ENCODE assay signal across 16 cellular contexts in the genomic region with DNA sequence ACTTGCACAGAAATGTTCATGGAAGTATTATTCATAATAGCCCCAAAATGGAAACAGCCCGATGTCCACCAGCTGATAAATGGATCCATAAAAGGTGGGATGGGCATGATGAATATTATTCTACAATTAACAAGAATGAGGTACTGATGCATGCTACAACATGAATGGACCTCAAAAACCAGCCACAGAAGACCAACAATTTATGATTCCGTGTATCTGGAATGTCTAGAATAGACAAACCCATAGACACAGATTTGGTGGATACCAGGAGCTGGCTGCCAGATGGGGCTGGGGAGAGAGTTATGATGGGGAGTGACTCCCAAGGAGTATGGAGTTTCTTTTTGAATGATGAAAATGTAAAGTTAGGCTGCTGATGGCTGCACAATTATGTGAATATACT. TPM values are rescaled to one million over a fixed set of nuclear protein-coding genes. Genes with fewer than 3 reads are reported as not detected.
DNase-seq lines count a peak whose midpoint lies in the region; ATAC-seq and TF ChIP-seq lines count a peak whose summit lies in the region.
"Had no signal": no experiment of that assay in that cellular context is flagged by ENCODE, and none has a peak within 500 bp of the region (broad histone marks: within the 10 kb centered on the region; RNA-seq: fewer than 3 reads in every experiment).

No MANE protein-coding gene starts in this region.

- peak overlapping the region; percentile 6; the same call in 1 of the 2 replicates for H3K23ac ChIP-seq in IMR-90 (ENCODE audit: low read depth, low read length)

- H4K5ac ChIP-seq in IMR-90 (ENCODE audit: low read depth, low read length) = no peak overlapping the region

- peak overlapping the region; percentile 90; the same call in 1 of the 2 replicates for H2BK20ac ChIP-seq in IMR-90 (ENCODE audit: low read depth, low read length)

- POLR2A ChIA-PET in IMR-90 (lab: Charles Lee; ENCODE audit: unreplicated experiment) = interaction anchor here (0.5 kb wide), 1 partner anchor 342 kb away, joined by 3 read pairs; no protein-coding TSS in a partner anchor
- POLR2A ChIA-PET in HEK293T (lab: Yijun Ruan, JAX) = interaction anchor here (1.7 kb wide), 1 partner anchor 11 kb away, joined by 6 read pairs; the partner anchor contains the start of gene NAGLU

- no peak for TF ChIP-seq RAD21 in IMR-90 (IDR thresholded peaks at IDR 0.05; ENCODE audit: low read length)

- TF ChIP-seq CTCF in IMR-90 (conservative IDR thresholded peaks at IDR 0.05; ENCODE audit: low read depth, low read length) (no peak), esophagus muscularis mucosa (IDR thresholded peaks at IDR 0.05) (no peak)

- H3K27me3 ChIP-seq in IMR-90 (ENCODE audit: control insufficient read depth, insufficient read depth, low read length) = no peaks in the 10 kb centered on the region
- no peaks in the 10 kb centered on the region for H3K27me3 ChIP-seq in esophagus muscularis mucosa
- H3K27me3 ChIP-seq: testis had no signal

- H3K18ac ChIP-seq in IMR-90 (ENCODE audit: low read depth, low read length) = peak overlapping the region; percentile 19; the same call in 1 of the 2 replicates

- in situ Hi-C loops in IMR-90 (cut with MboI; ENCODE audit: low sequenced_read_pairs) = loop anchor here (5.0 to 10.0 kb wide), 2 partner anchors 98 to 300 kb away; no protein-coding TSS in a partner anchor

- peak overlapping the region; percentile 92; the same call in 1 of the 2 replicates for H3K4ac ChIP-seq in IMR-90 (ENCODE audit: low read depth, low read length)

- H4K91ac ChIP-seq in IMR-90 (ENCODE audit: insufficient read depth, low read depth, low read length) = peak overlapping the region; percentile 31; the same call in 1 of the 2 replicates

- peak overlapping the region; percentile 81; the same call in 1 of the 2 replicates for H3K14ac ChIP-seq in IMR-90 (replicated peaks; ENCODE audit: low read depth, low read length)

- no peak for TF ChIP-seq POLR2A in IMR-90 (IDR thresholded peaks at IDR 0.05; ENCODE audit: low read depth, low read length)
- no peak for TF ChIP-seq POLR2A in esophagus muscularis mucosa (IDR thresholded peaks at IDR 0.05; ENCODE audit: low read depth)

- BruUV-seq in IMR-90 (replicated peaks; lab: Mats Ljungman, UMichigan) = no TSS peak

- H3K27ac ChIP-seq in IMR-90 (ENCODE audit: insufficient read depth, low read length) (no peak overlapping the region; the same call in 1 of the 2 replicates), esophagus muscularis mucosa (replicated peaks in 1 of 4) (peak overlapping the region; percentile 94 to 98 (median 96))

- no CpG with 5 or more reads among the region's 2 CpGs for WGBS in IMR-90 (ENCODE audit: extremely low coverage in 2 of 2, insufficient read length in 1 of 2), 2 experiments
- whole genome bisulfite sequencing in esophagus muscularis mucosa = 52% methylated on average over 2 of the region's 2 CpGs

- H3K4me1 ChIP-seq in IMR-90 (ENCODE audit: control insufficient read depth, insufficient read depth, low read length) = peaks cover 37% of the 10 kb centered on the region
- peaks cover 41 to 80% (median 74%) of the 10 kb centered on the region in 4 donors for H3K4me1 ChIP-seq in esophagus muscularis mucosa

- CTCF ChIA-PET in IMR-90 (lab: Yijun Ruan, JAX) = interaction anchor here (0.9 kb wide), 1 partner anchor 344 kb away, joined by 3 read pairs; the partner anchor contains the start of gene KCNH4
- CTCF ChIA-PET in HEK293T (lab: Yijun Ruan, JAX) = no interaction called here

- H4K20me1 ChIP-seq in IMR-90 (ENCODE audit: insufficient read depth, low read length) = no peaks in the 10 kb centered on the region

- H4K8ac ChIP-seq in IMR-90 (ENCODE audit: low read depth in 2 of 2, low read length in 2 of 2) = peak overlapping the region; percentile 30 to 47

- H3K79me1 ChIP-seq in IMR-90 (ENCODE audit: low read depth in 1 of 2, low read length in 2 of 2) = peaks cover 9 to 37% of the 10 kb centered on the region in 2 experiments; a peak in 3 of 4 replicates

- ATAC-seq in IMR-90 (ENCODE audit: low read depth) = peak; percentile 28
- ATAC-seq: activated CD8-positive, alpha-beta T cell treated with anti-CD3 and anti-CD28 coated beads for 36 hours had no signal

- dilution Hi-C loops in IMR-90 (cut with HindIII; ENCODE audit: low sequenced_read_pairs, unreplicated experiment) = no loop called here

- no peak overlapping the region for H2AFZ ChIP-seq in IMR-90 (replicated peaks; ENCODE audit: low read length, poor library complexity)

- peaks cover 28% of the 10 kb centered on the region for H3K9me1 ChIP-seq in IMR-90 (ENCODE audit: insufficient read depth, low read length)

- peak overlapping the region; percentile 44; the same call in 2 of the 3 replicates for H2BK15ac ChIP-seq in IMR-90 (ENCODE audit: low read depth, low read length)

- DNase-seq in AG20443 (ENCODE audit: low spot score) (peak; percentile 48), IMR-90 (peak; percentile 89), esophagus muscularis mucosa (ENCODE audit: extremely low spot score) (no peak), posterior vena cava (ENCODE audit: low spot score) (peak; percentile 26), HEK293T (ENCODE audit: extremely low spot score) (no peak), cerebellum (ENCODE audit: low spot score) (no peak), islet precursor cell (no peak), middle frontal gyrus (ENCODE audit: extremely low spot score, low spot score) (no peak)
- DNase-seq: activated CD8-positive, alpha-beta T cell treated with anti-CD3 and anti-CD28 coated beads for 36 hours; CD4-positive, CD25-positive, alpha-beta regulatory T cell; mesendoderm; NCI-H2081 treated with DMSO at 0.1 percent for 48 hours; NCI-H748 treated with DMSO at 0.1 percent for 48 hours; nucleus accumbens; SHP77; testis had no signal

- H3K4me3 ChIP-seq in IMR-90 (ENCODE audit: insufficient read depth, low read depth, low read length) (no peak overlapping the region), esophagus muscularis mucosa (no peak overlapping the region)
- H3K4me3 ChIP-seq: testis had no signal

- TF ChIP-seq EP300 in esophagus muscularis mucosa (IDR thresholded peaks at IDR 0.05) = no peak

- H3K9me3 ChIP-seq in IMR-90 (ENCODE audit: control insufficient read depth, insufficient read depth, low read length) (no peaks in the 10 kb centered on the region), esophagus muscularis mucosa (no peaks in the 10 kb centered on the region)
- H3K9me3 ChIP-seq: testis had no signal

- peak overlapping the region; percentile 84 for H2BK5ac ChIP-seq in IMR-90 (ENCODE audit: low read depth, low read length, poor library complexity, severe bottlenecking)

- peak overlapping the region; percentile 57; the same call in 1 of the 2 replicates for H2AK5ac ChIP-seq in IMR-90 (ENCODE audit: low read depth, low read length)

- peak overlapping the region; percentile 16; the same call in 1 of the 2 replicates for H3K4me2 ChIP-seq in IMR-90 (ENCODE audit: low read depth, low read length)

- H3K9ac ChIP-seq in IMR-90 (ENCODE audit: low read depth, low read length) = no peak overlapping the region

- H3K36me3 ChIP-seq in IMR-90 (ENCODE audit: control insufficient read depth, insufficient read depth, low read length) (peaks cover 2% of the 10 kb centered on the region; the same call in 1 of the 2 replicates), esophagus muscularis mucosa (peaks cover 0 to 19% (median 3%) of the 10 kb centered on the region in 4 donors)

- H2AK9ac ChIP-seq in IMR-90 (replicated peaks; ENCODE audit: low read depth, low read length, poor library complexity) = no peak overlapping the region

- H3K56ac ChIP-seq in IMR-90 (ENCODE audit: extremely low read depth, insufficient read depth, low read length) = no peak overlapping the region

- H2BK120ac ChIP-seq in IMR-90 (ENCODE audit: low read depth, low read length) = peak overlapping the region; percentile 90

- intact Hi-C loops in IMR-90 (cut with micrococcal nuclease) = loop anchor here (5.0 to 10.0 kb wide), 3 partner anchors 303 to 563 kb away; no protein-coding TSS in a partner anchor
- intact Hi-C loops in esophagus muscularis mucosa (cut with DNase I) = no loop called here
- intact Hi-C loops in posterior vena cava (cut with DNase I) = loop anchor here in 1 of 2 donors (5.0 kb wide), 1 partner anchor 203 kb away; no protein-coding TSS in a partner anchor

TF ChIP-seq in IMR-90, 13 proteins besides CTCF, POLR2A, EP300 and RAD21 (continues in another document):
- TF ChIP-seq NFE2L2 (IDR thresholded peaks at IDR 0.05; ENCODE audit: low read depth, low read length) = no peak

RNA-seq across cellular contexts. Expression of gene NAGLU, which starts 10.8 kb away (rescaled TPM):
- total RNA-seq in IMR-90 (2012; rRNA removed) = 6.5 and 7.5 TPM in 2 replicates
- polyA plus RNA-seq in IMR-90 (2012; rRNA removed) = 29.2 TPM in 2 replicates
- 17.3 and 46.5 TPM in 2 replicates for polyA plus RNA-seq in IMR-90 (2012; cell fraction: cytosol; rRNA removed)
- polyA plus RNA-seq in IMR-90 (2012; cell fraction: nucleus; rRNA removed; ENCODE audit: low replicate concordance) = 42.7 and 138 TPM in 2 replicates
- 10 to 100 TPM; 27.8 to 36.6 (median 31.8) TPM for total RNA-seq in esophagus muscularis mucosa
- total RNA-seq in posterior vena cava = 10 to 100 TPM; 27.1 to 36.0 TPM
- 8.8 TPM for total RNA-seq in cerebellum

RNA-seq across cellular contexts. Expression of gene HSD17B1, which starts 27.5 kb away (rescaled TPM):
- total RNA-seq in IMR-90 (2012; rRNA removed) (0.56 and 0.72 TPM in 2 replicates), esophagus muscularis mucosa (1 to 10 TPM in 1 of 4 donors, under 1 TPM in 3; 0.13 to 2.5 (median 0.62) TPM), posterior vena cava (1 to 10 TPM in 1 of 2 donors, under 1 TPM in 1; 0.67 to 1.2 TPM), cerebellum (1.8 TPM)
- polyA plus RNA-seq in IMR-90 (2012; rRNA removed) = 1.4 and 2.9 TPM in 2 replicates
- 1.4 and 2.6 TPM in 2 replicates for polyA plus RNA-seq in IMR-90 (2012; cell fraction: cytosol; rRNA removed)
- 1.5 and 3.3 TPM in 2 replicates for polyA plus RNA-seq in IMR-90 (2012; cell fraction: nucleus; rRNA removed; ENCODE audit: low replicate concordance)

RNA-seq across cellular contexts. Expression of gene COASY, which starts 36.7 kb away (rescaled TPM):
- total RNA-seq in IMR-90 (2012; rRNA removed) (9.7 and 10.6 TPM in 2 replicates), esophagus muscularis mucosa (10 to 100 TPM; 13.4 to 27.5 (median 22.4) TPM), posterior vena cava (10 to 100 TPM; 34.0 TPM), cerebellum (5.6 TPM)
- polyA plus RNA-seq in IMR-90 (2012; rRNA removed) = 44.0 and 46.6 TPM in 2 replicates
- polyA plus RNA-seq in IMR-90 (2012; cell fraction: cytosol; rRNA removed) = 32.3 and 40.6 TPM in 2 replicates
- 76.9 and 130 TPM in 2 replicates for polyA plus RNA-seq in IMR-90 (2012; cell fraction: nucleus; rRNA removed; ENCODE audit: low replicate concordance)

RNA-seq across cellular contexts. Expression of gene MLX, which starts 41.7 kb away (rescaled TPM):
- 37.5 and 37.8 TPM in 2 replicates for total RNA-seq in IMR-90 (2012; rRNA removed)
- 45.5 and 45.6 TPM in 2 replicates for polyA plus RNA-seq in IMR-90 (2012; rRNA removed)
- polyA plus RNA-seq in IMR-90 (2012; cell fraction: cytosol; rRNA removed) = 17.2 and 19.2 TPM in 2 replicates
- polyA plus RNA-seq in IMR-90 (2012; cell fraction: nucleus; rRNA removed; ENCODE audit: low replicate concordance) = 115 and 123 TPM in 2 replicates
- total RNA-seq in esophagus muscularis mucosa = 10 to 100 TPM; 24.9 to 34.5 (median 29.3) TPM
- total RNA-seq in posterior vena cava = 10 to 100 TPM; 27.5 to 28.5 TPM
- 21.6 TPM for total RNA-seq in cerebellum

RNA-seq across cellular contexts. Expression of gene PSMC3IP, which starts 52.3 kb away (rescaled TPM):
- total RNA-seq in IMR-90 (2012; rRNA removed) (5.6 and 8.9 TPM in 2 replicates), esophagus muscularis mucosa (1 to 10 TPM; 2.2 to 5.0 (median 4.2) TPM), posterior vena cava (1 to 10 TPM; 4.1 to 4.7 TPM), cerebellum (6.2 TPM)
- 9.8 and 11.1 TPM in 2 replicates for polyA plus RNA-seq in IMR-90 (2012; rRNA removed)
- 2.9 and 5.3 TPM in 2 replicates for polyA plus RNA-seq in IMR-90 (2012; cell fraction: cytosol; rRNA removed)
- polyA plus RNA-seq in IMR-90 (2012; cell fraction: nucleus; rRNA removed; ENCODE audit: low replicate concordance) = 6.5 and 20.3 TPM in 2 replicates

Comparison
In these comparisons a context has a peak if more than half of its experiments do, and no peak if none do; other contexts are left out.
1. DNase-seq: peak in AG20443 (single experiment), IMR-90 (single experiment) and posterior vena cava (single experiment); none in esophagus muscularis mucosa (single experiment), HEK293T (single experiment), cerebellum (single experiment), islet precursor cell (single experiment) and middle frontal gyrus (single experiment).